ENCODE assay signal across 2 cellular contexts in the genomic region with DNA sequence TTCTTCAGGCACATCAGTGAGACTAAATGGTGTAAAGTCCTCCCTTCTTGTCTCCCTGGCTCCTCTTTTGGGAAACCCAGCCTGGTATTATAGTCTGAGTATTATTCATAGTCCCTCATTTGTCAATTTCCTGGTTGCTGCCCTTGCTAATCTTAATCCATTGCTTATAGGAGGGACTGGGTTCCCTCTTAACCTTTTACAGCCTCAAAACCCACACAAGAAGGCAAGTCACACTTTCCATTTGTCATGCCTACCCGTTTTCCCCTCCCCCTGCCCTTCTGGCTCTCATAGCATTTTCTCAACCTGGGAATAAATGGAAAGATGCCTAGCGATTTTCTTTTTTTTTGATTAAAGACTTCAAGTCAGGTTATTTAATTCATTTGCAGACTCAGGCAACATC.
TF ChIP-seq lines count a peak whose summit lies in the region.

No MANE protein-coding gene starts in this region.

TF ChIP-seq in A549, 52 proteins besides CTCF, POLR2A, EP300 and RAD21 (continued from another document):
- no peak for TF ChIP-seq REST (IDR thresholded peaks at IDR 0.05)
- TF ChIP-seq JUNB (IDR thresholded peaks at IDR 0.05): no peak
- TF ChIP-seq ZC3H11A (IDR thresholded peaks at IDR 0.05): no peak
- TF ChIP-seq CBX8 (IDR thresholded peaks at IDR 0.05): no peak
- no peak for TF ChIP-seq HOXB5 (CRISPR knock-in tag; IDR thresholded peaks at IDR 0.05)
- TF ChIP-seq HOXB13 (CRISPR knock-in tag; IDR thresholded peaks at IDR 0.05; ENCODE audit: low read depth): no peak
- no peak for TF ChIP-seq MAFK (IDR thresholded peaks at IDR 0.05; ENCODE audit: partially characterized antibody)
- TF ChIP-seq, protein P1, sequence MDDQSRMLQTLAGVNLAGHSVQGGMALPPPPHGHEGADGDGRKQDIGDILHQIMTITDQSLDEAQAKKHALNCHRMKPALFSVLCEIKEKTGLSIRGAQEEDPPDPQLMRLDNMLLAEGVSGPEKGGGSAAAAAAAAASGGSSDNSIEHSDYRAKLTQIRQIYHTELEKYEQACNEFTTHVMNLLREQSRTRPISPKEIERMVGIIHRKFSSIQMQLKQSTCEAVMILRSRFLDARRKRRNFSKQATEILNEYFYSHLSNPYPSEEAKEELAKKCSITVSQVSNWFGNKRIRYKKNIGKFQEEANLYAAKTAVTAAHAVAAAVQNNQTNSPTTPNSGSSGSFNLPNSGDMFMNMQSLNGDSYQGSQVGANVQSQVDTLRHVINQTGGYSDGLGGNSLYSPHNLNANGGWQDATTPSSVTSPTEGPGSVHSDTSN (IDR thresholded peaks at IDR 0.05): no peak
- TF ChIP-seq FOSB (CRISPR knock-in tag; IDR thresholded peaks at IDR 0.05): no peak
- no peak for TF ChIP-seq KDM5A (IDR thresholded peaks at IDR 0.05)
- no peak for TF ChIP-seq USF2 (IDR thresholded peaks at IDR 0.05)
- TF ChIP-seq CHD4 (IDR thresholded peaks at IDR 0.05; ENCODE audit: borderline replicate concordance): no peak
- TF ChIP-seq, protein P2, sequence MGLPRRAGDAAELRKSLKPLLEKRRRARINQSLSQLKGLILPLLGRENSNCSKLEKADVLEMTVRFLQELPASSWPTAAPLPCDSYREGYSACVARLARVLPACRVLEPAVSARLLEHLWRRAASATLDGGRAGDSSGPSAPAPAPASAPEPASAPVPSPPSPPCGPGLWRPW (IDR thresholded peaks at IDR 0.05): no peak
- no peak for TF ChIP-seq HOXA7 (CRISPR knock-in tag; IDR thresholded peaks at IDR 0.05)
- no peak for TF ChIP-seq ZFP36 (IDR thresholded peaks at IDR 0.05; ENCODE audit: borderline replicate concordance, partially characterized antibody)
- TF ChIP-seq CEBPB (IDR thresholded peaks at IDR 0.05): no peak

TF ChIP-seq in GM23338, 12 proteins besides CTCF, POLR2A, EP300 and RAD21:
- TF ChIP-seq ZNF462 (CRISPR knock-in tag; IDR thresholded peaks at IDR 0.05): no peak
- no peak for TF ChIP-seq EZH2phosphoT487 (IDR thresholded peaks at IDR 0.05; ENCODE audit: unreplicated experiment)
- no peak for TF ChIP-seq NANOG (IDR thresholded peaks at IDR 0.05; ENCODE audit: borderline replicate concordance)
- TF ChIP-seq ZNF114 (CRISPR knock-in tag; IDR thresholded peaks at IDR 0.05): no peak
- no peak for TF ChIP-seq CREB1 (CRISPR knock-in tag; IDR thresholded peaks at IDR 0.05; ENCODE audit: low read depth)
- no peak for TF ChIP-seq ZNF331 (CRISPR knock-in tag; IDR thresholded peaks at IDR 0.05; ENCODE audit: low read depth)
- TF ChIP-seq, protein P3, sequence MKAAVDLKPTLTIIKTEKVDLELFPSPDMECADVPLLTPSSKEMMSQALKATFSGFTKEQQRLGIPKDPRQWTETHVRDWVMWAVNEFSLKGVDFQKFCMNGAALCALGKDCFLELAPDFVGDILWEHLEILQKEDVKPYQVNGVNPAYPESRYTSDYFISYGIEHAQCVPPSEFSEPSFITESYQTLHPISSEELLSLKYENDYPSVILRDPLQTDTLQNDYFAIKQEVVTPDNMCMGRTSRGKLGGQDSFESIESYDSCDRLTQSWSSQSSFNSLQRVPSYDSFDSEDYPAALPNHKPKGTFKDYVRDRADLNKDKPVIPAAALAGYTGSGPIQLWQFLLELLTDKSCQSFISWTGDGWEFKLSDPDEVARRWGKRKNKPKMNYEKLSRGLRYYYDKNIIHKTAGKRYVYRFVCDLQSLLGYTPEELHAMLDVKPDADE (IDR thresholded peaks at IDR 0.05): no peak
- no peak for TF ChIP-seq POLR2AphosphoS5 (IDR thresholded peaks at IDR 0.05; ENCODE audit: low read depth)
- TF ChIP-seq STAT1 (IDR thresholded peaks at IDR 0.05; ENCODE audit: unreplicated experiment): no peak
- TF ChIP-seq JUNB (IDR thresholded peaks at IDR 0.05; ENCODE audit: unreplicated experiment): no peak
- TF ChIP-seq REST (IDR thresholded peaks at IDR 0.05; ENCODE audit: unreplicated experiment): no peak
- TF ChIP-seq EZH2 (IDR thresholded peaks at IDR 0.05; ENCODE audit: low read depth, unreplicated experiment): no peak
